In genomic region chr7:84194484-84195260, GRCh38 we compare ENCODE assay signal across 8 cellular contexts. TPM values are rescaled to one million over a fixed set of nuclear protein-coding genes. Genes with fewer than 3 reads are reported as not detected.
DNase-seq lines count a peak whose midpoint lies in the region; ATAC-seq, FAIRE-seq and TF ChIP-seq lines count a peak whose summit lies in the region.

Gene SEMA3A (minus strand): TSS chr7:84194789. CDS start chr7:84194586, 203 bp downstream.

- H3K27me3 ChIP-seq in SJCRH30 (no peaks in the 10 kb centered on the region), smooth muscle cell (ENCODE audit: low read depth) (no peaks in the 10 kb centered on the region)

- H3F3A ChIP-seq in smooth muscle cell (ENCODE audit: low read depth), result no peaks in the 10 kb centered on the region

- WGBS in smooth muscle cell (ENCODE audit: low lambda C conversion rate), result 0% methylated on average over 15 of the region's 15 CpGs

- no peaks in the 10 kb centered on the region for H3K9me3 Mint-ChIP-seq in chondrocyte (ENCODE audit: low read depth)

- ATAC-seq in GM21825 (IDR thresholded peaks at IDR 0.05; ENCODE audit: unreplicated experiment), result no peak

- H3K4me3 Mint-ChIP-seq in chondrocyte (ENCODE audit: unreplicated experiment), result peak within 1 kb of the TSS; percentile 92

- peak within 1 kb of the TSS; percentile 92 for H2AFZ ChIP-seq in smooth muscle cell (ENCODE audit: low read depth)

- H3K4me3 ChIP-seq in SJCRH30 (peak within 1 kb of the TSS; percentile 78), kidney (ENCODE audit: low read length in 2 of 2) (peak within 1 kb of the TSS; percentile 61 to 69), smooth muscle cell (peak within 1 kb of the TSS; percentile 73)

- DNase-seq in DMS 273 treated with DMSO at 0.1 percent for 48 hours (lab: John Stamatoyannopoulos, UW) (peak; percentile 80), HT1080 (ENCODE audit: low read depth) (peak; percentile 82), SJCRH30 (peak; percentile 87 to 93), chondrocyte (ENCODE audit: low spot score) (no peak), kidney (no peak), smooth muscle cell (lab: John Stamatoyannopoulos, UW; ENCODE audit: unreplicated experiment) (no peak), HUDEP-2 (lab: John Stamatoyannopoulos, UW; ENCODE audit: unreplicated experiment in 76 of 76) (no peak)

- H3K9ac ChIP-seq in kidney (ENCODE audit: low read length in 2 of 2) (no peak within 1 kb of the TSS), smooth muscle cell (ENCODE audit: low read depth) (peak within 1 kb of the TSS; percentile 55)

- peak within 1 kb of the TSS; percentile 86 for H3K4me2 ChIP-seq in smooth muscle cell

- H3K4me1 Mint-ChIP-seq in chondrocyte (ENCODE audit: low read depth), result peaks cover 23% of the 10 kb centered on the region

- H3K27me3 Mint-ChIP-seq in chondrocyte (ENCODE audit: low read depth), result peaks cover 2% of the 10 kb centered on the region

- TF ChIP-seq CTCF in chondrocyte (IDR thresholded peaks at IDR 0.05), result peak; percentile 26
- TF ChIP-seq CTCF in kidney (IDR thresholded peaks at IDR 0.05; ENCODE audit: borderline replicate concordance, extremely low read depth, insufficient read depth), result peak; percentile 21
- no peak for TF ChIP-seq CTCF in smooth muscle cell (IDR thresholded peaks at IDR 0.05; ENCODE audit: borderline replicate concordance, insufficient read depth, poor library complexity, severe bottlenecking)

- peaks cover 26% of the 10 kb centered on the region for H3K79me2 ChIP-seq in smooth muscle cell (ENCODE audit: low read depth)

- H3K27ac Mint-ChIP-seq in chondrocyte (ENCODE audit: unreplicated experiment), result peak within 1 kb of the TSS; percentile 85

- no peak for FAIRE-seq in kidney (lab: Jason Lieb, UNC)

- H3K4me1 ChIP-seq in SJCRH30 (peaks cover 14% of the 10 kb centered on the region), kidney (ENCODE audit: control insufficient read depth in 1 of 2, insufficient read depth in 1 of 2, low read depth in 1 of 2, low read length in 2 of 2) (no peaks in the 10 kb centered on the region), smooth muscle cell (ENCODE audit: low read depth) (peaks cover 57% of the 10 kb centered on the region)

- no peaks in the 10 kb centered on the region for H4K20me1 ChIP-seq in smooth muscle cell (ENCODE audit: low read depth)

- H3K27ac ChIP-seq in SJCRH30, result peak within 1 kb of the TSS; percentile 78
- no peak within 1 kb of the TSS for H3K27ac ChIP-seq in kidney (ENCODE audit: low read depth in 2 of 2, low read length in 2 of 2)
- H3K27ac ChIP-seq in smooth muscle cell (ENCODE audit: low read depth), result peak within 1 kb of the TSS; percentile 33

- H3K36me3 Mint-ChIP-seq in chondrocyte (ENCODE audit: low read depth), result no peaks in the 10 kb centered on the region

- intact Hi-C loops in kidney (cut with DNase I), result no loop called here

- H3K36me3 ChIP-seq in SJCRH30 (no peaks in the 10 kb centered on the region), kidney (ENCODE audit: control insufficient read depth in 1 of 2, insufficient read depth in 2 of 2, low read length in 2 of 2) (no peaks in the 10 kb centered on the region), smooth muscle cell (ENCODE audit: low read depth) (no peaks in the 10 kb centered on the region)

- H3K9me3 ChIP-seq in SJCRH30 (replicated peaks) (no peaks in the 10 kb centered on the region), kidney (ENCODE audit: control insufficient read depth in 1 of 2, low read length in 2 of 2) (no peaks in the 10 kb centered on the region), smooth muscle cell (replicated peaks; ENCODE audit: low read depth) (no peaks in the 10 kb centered on the region)

RNA-seq across cellular contexts. Expression of gene SEMA3A, which starts in this region (rescaled TPM):
- total RNA-seq in HT1080 (2014; rRNA removed; shearing (Covaris generic)), result 7.9 and 8.6 TPM in 2 replicates
- 1.3 and 2.7 TPM in 2 replicates for polyA plus RNA-seq in HT1080 (2015; cell fraction: cytosol; rRNA removed)
- 12.5 and 12.7 TPM in 2 replicates for polyA plus RNA-seq in HT1080 (2015; cell fraction: nucleus; rRNA removed)
- total RNA-seq in SJCRH30 (2014; rRNA removed; shearing (Covaris generic)), result 16.8 and 19.4 TPM in 2 replicates
- 0.36 to 0.87 TPM (median 0.65 TPM) in 3 replicates for total RNA-seq in chondrocyte
- total RNA-seq in kidney, result 10.7 TPM
- polyA plus RNA-seq in kidney (ENCODE audit: insufficient read depth, low read depth, low replicate concordance), result 0.34 TPM
- 31.3 and 34.6 TPM in 2 replicates for total RNA-seq in smooth muscle cell
- polyA plus RNA-seq in smooth muscle cell, result 8.3 and 12.0 TPM in 2 replicates

Comparison
In these comparisons a context has a peak if more than half of its experiments do, and no peak if none do; other contexts are left out.
1. DNase-seq: peak in DMS 273 treated with DMSO at 0.1 percent for 48 hours (single experiment), HT1080 (single experiment) and SJCRH30 (2 of 2); none in chondrocyte (single experiment), kidney (single experiment), smooth muscle cell (single experiment) and HUDEP-2 (0 of 76).
2. H3K27ac ChIP-seq: peak in SJCRH30 (single experiment) and smooth muscle cell (single experiment); none in kidney (0 of 2).
3. Peak in every context shown above with its lines, with median percentiles within 50 percentile points of each other: H3K4me3 ChIP-seq.